In genomic region chr7:119896386-119896785, GRCh38 we compare ENCODE assay signal across 26 cellular contexts.
"Had no signal": no experiment of that assay in that cellular context is flagged by ENCODE, and none has a peak within 500 bp of the region (broad histone marks: within the 10 kb centered on the region; RNA-seq: fewer than 3 reads in every experiment).

No MANE protein-coding gene starts in this region.

- H3K27me3 ChIP-seq: colonic mucosa, dorsolateral prefrontal cortex, esophagus muscularis mucosa, esophagus squamous epithelium, foreskin keratinocyte, gastrocnemius medialis, gastroesophageal sphincter, heart left ventricle, heart right ventricle had no signal

- FAIRE-seq: colon, endothelial cell of umbilical vein, frontal cortex had no signal

- ATAC-seq: effector memory CD8-positive, alpha-beta T cell; esophagus mucosa; foreskin keratinocyte; gastrocnemius medialis; gastroesophageal sphincter; heart left ventricle; heart right ventricle had no signal

- DNase-seq: colonic mucosa; cortex of kidney; dermis blood vessel endothelial cell; dorsolateral prefrontal cortex; effector CD4-positive, alpha-beta T cell; effector CD8-positive, alpha-beta T cell; effector memory CD4-positive, alpha-beta T cell; effector memory CD8-positive, alpha-beta T cell; endodermal cell; erythroblast; esophagus squamous epithelium; foreskin fibroblast; foreskin keratinocyte; gastrocnemius medialis; glutamatergic neuron; head of caudate nucleus; heart left ventricle; heart right ventricle had no signal

- H3K4me3 ChIP-seq: colonic mucosa, coronary artery, dorsolateral prefrontal cortex, esophagus muscularis mucosa, esophagus squamous epithelium, gastrocnemius medialis, gastroesophageal sphincter, heart left ventricle, heart right ventricle had no signal

- H3K9me3 ChIP-seq: colonic mucosa, esophagus squamous epithelium had no signal

- H3K36me3 ChIP-seq: colonic mucosa, esophagus muscularis mucosa, esophagus squamous epithelium, gastrocnemius medialis, gastroesophageal sphincter, heart left ventricle, heart right ventricle had no signal

- H3K27ac ChIP-seq: colonic mucosa, coronary artery, dorsolateral prefrontal cortex, epithelial cell of prostate, esophagus muscularis mucosa, esophagus squamous epithelium, foreskin keratinocyte, gastrocnemius medialis, gastroesophageal sphincter, heart left ventricle, heart right ventricle had no signal

- H3K4me1 ChIP-seq: colonic mucosa, esophagus muscularis mucosa, esophagus squamous epithelium, foreskin keratinocyte, gastrocnemius medialis, gastroesophageal sphincter, heart left ventricle, heart right ventricle had no signal
